In genomic region chr9:72384710-72385475, GRCh38 we compare ENCODE assay signal across 1 cellular context.
TF ChIP-seq lines count a peak whose summit lies in the region.

No MANE protein-coding gene starts in this region.

TF ChIP-seq in HepG2, 621 proteins besides CTCF, POLR2A, EP300 and RAD21 (continued from another document):
- TF ChIP-seq ARID5B (CRISPR knock-in tag; IDR thresholded peaks at IDR 0.05) (peak; percentile 29; the same call in 1 of the 2 replicates), ZNF24 (IDR thresholded peaks at IDR 0.05) (no peak)
